ENCODE assay signal across 19 cellular contexts in genomic region chr15:57457726-57458125, GRCh38.
DNase-seq lines count a peak whose midpoint lies in the region; FAIRE-seq and TF ChIP-seq lines count a peak whose summit lies in the region.
"Had no signal": no experiment of that assay in that cellular context is flagged by ENCODE, and none has a peak within 500 bp of the region (broad histone marks: within the 10 kb centered on the region; RNA-seq: fewer than 3 reads in every experiment).

No MANE protein-coding gene starts in this region.

- H3K4me1 ChIP-seq in A673 (ENCODE audit: insufficient read depth, low read length, poor library complexity, severe bottlenecking): peaks cover 16% of the 10 kb centered on the region
- H3K4me1 ChIP-seq in stomach: peaks cover 12 to 36% (median 16%) of the 10 kb centered on the region in 4 donors
- H3K4me1 ChIP-seq: BE2C had no signal

- FAIRE-seq in frontal cortex (lab: Jason Lieb, UNC): no peak

- H3K4me3 ChIP-seq in A673 (ENCODE audit: low read depth, low read length, poor library complexity, severe bottlenecking) (no peak overlapping the region), stomach (no peak overlapping the region)

- no TSS peak for BruUV-seq in A673 (replicated peaks; lab: Mats Ljungman, UMichigan)

- no peak for TF ChIP-seq CTCF in A673 (conservative IDR thresholded peaks at IDR 0.05; ENCODE audit: low read depth, low read length)
- TF ChIP-seq CTCF in stomach (IDR thresholded peaks at IDR 0.05): no peak

- H3K36me3 ChIP-seq in A673 (ENCODE audit: insufficient read depth, low read length, poor library complexity, severe bottlenecking): no peaks in the 10 kb centered on the region
- H3K36me3 ChIP-seq in stomach: peaks cover 0 to 27% (median 7%) of the 10 kb centered on the region in 4 donors
- H3K36me3 ChIP-seq: BE2C had no signal

- CTCF ChIA-PET in A673 (lab: Charles Lee): no interaction called here

- TF ChIP-seq POLR2A in stomach (IDR thresholded peaks at IDR 0.05): no peak

- DNase-seq in A673 (ENCODE audit: low spot score): peak; percentile 10
- DNase-seq in RPMI7951 (ENCODE audit: low read depth): peak; percentile 26
- DNase-seq in fibroblast of peridontal ligament (ENCODE audit: extremely low read depth): peak; percentile 44
- no peak for DNase-seq in stomach
- DNase-seq in anterior cingulate cortex (lab: John Stamatoyannopoulos, UW): no peak
- DNase-seq in dedifferentiated amniotic fluid mesenchymal stem cell (ENCODE audit: extremely low spot score): no peak
- no peak for DNase-seq in stimulated activated CD4-positive, alpha-beta T cell treated with anti-CD3 and anti-CD28 coated beads, Interleukin-2, amount 100 ng/mL, for 24 hours
- DNase-seq in frontal cortex (ENCODE audit: low spot score in 2 of 2): no peak
- DNase-seq: 8988T; CD4-positive, CD25-positive, alpha-beta regulatory T cell; COR-L47; DMS 273 treated with DMSO at 0.1 percent for 48 hours; GF-D8; NCI-H1105; NCI-H510A treated with DMSO at 0.1 percent for 48 hours; NCI-H774; RPMI8226; SHP77 treated with DMSO at 0.1 percent for 48 hours had no signal

- POLR2A ChIA-PET in A673 (lab: Charles Lee; ENCODE audit: low non-redundant PET): no interaction called here

- H3K27ac ChIP-seq in A673 (ENCODE audit: low read depth, low read length, poor library complexity, severe bottlenecking) (no peak overlapping the region), stomach (peak overlapping the region; percentile 34 to 67 (median 44))

- intact Hi-C loops in A673 (cut with micrococcal nuclease; ENCODE audit: unreplicated experiment) (no loop called here), stomach (cut with DNase I; ENCODE audit: low total_unique reads) (no loop called here)

- no peak for TF ChIP-seq EP300 in stomach (IDR thresholded peaks at IDR 0.05)

- H3K27me3 ChIP-seq in A673 (replicated peaks; ENCODE audit: insufficient read depth, low read depth, low read length, poor library complexity) (no peaks in the 10 kb centered on the region), stomach (no peaks in the 10 kb centered on the region)

- WGBS in stomach, 5 donors: 81 to 90% (median 84%) methylated on average over 3 of the region's 3 CpGs

- H3K9me3 ChIP-seq in A673 (ENCODE audit: low read depth, low read length, poor library complexity, severe bottlenecking) (no peaks in the 10 kb centered on the region), stomach (no peaks in the 10 kb centered on the region)
- H3K9me3 ChIP-seq: BE2C had no signal

Comparison
In these comparisons a context has a peak if more than half of its experiments do, and no peak if none do; other contexts are left out.
1. DNase-seq: peak in A673 (single experiment), RPMI7951 (single experiment) and fibroblast of peridontal ligament (single experiment); none in stomach (single experiment), anterior cingulate cortex (0 of 58), dedifferentiated amniotic fluid mesenchymal stem cell (single experiment), stimulated activated CD4-positive, alpha-beta T cell treated with anti-CD3 and anti-CD28 coated beads, Interleukin-2, amount 100 ng/mL, for 24 hours (0 of 2) and frontal cortex (0 of 2).